Comparison of ENCODE assay signal across 8 cellular contexts in genomic region chr11:67271548-67272284, GRCh38. TPM values are rescaled to one million over a fixed set of nuclear protein-coding genes. Genes with fewer than 3 reads are reported as not detected.
A peak's percentile ranks its signal among the peaks of the same experiment; 100 is the strongest.
DNase-seq lines count a peak whose midpoint lies in the region; ATAC-seq, FAIRE-seq and TF ChIP-seq lines count a peak whose summit lies in the region.

No MANE protein-coding gene starts in this region.

- POLR2A ChIA-PET in HEK293T (lab: Yijun Ruan, JAX): interaction anchor here (0.8 to 1.2 kb wide), 3 partner anchors 8 to 46 kb away, joined by 3 to 6 read pairs (median 3); no protein-coding TSS in a partner anchor

- DNase-seq in GM06990 (ENCODE audit: extremely low read depth, insufficient read length): no peak
- DNase-seq in SKM-1 treated with dmso at 0.1 percent for 144 hours (lab: John Stamatoyannopoulos, UW; ENCODE audit: unreplicated experiment): peak; percentile 80
- DNase-seq in colonic mucosa: no peak
- DNase-seq in retina: peak; percentile 43
- no peak for DNase-seq in RCC 7860 (ENCODE audit: low spot score)
- DNase-seq in HEK293T (ENCODE audit: extremely low spot score): no peak
- no peak for DNase-seq in NCI-H1092 treated with DMSO at 0.1 percent for 48 hours (lab: John Stamatoyannopoulos, UW)

- peak overlapping the region; percentile 84 for H3K27ac ChIP-seq in colonic mucosa

- intact Hi-C loops in colonic mucosa (cut with DNase I): no loop called here

- H3K9ac ChIP-seq in colonic mucosa (ENCODE audit: low read depth in 2 of 2, low read length in 2 of 2): peak overlapping the region; percentile 40 to 95

- H3K4me1 ChIP-seq in colonic mucosa: peaks cover 48% of the 10 kb centered on the region

- H3K4me3 ChIP-seq in GM06990 (replicated peaks; ENCODE audit: low read depth, low read length) (peak overlapping the region; percentile 60), colonic mucosa (no peak overlapping the region)

- H3K9me3 ChIP-seq in colonic mucosa: no peaks in the 10 kb centered on the region

- no peak for FAIRE-seq in RCC 7860 (lab: Jason Lieb, UNC)

- no peak for ATAC-seq in GM21723 (IDR thresholded peaks at IDR 0.05; ENCODE audit: unreplicated experiment)

- H3K36me3 ChIP-seq in GM06990 (ENCODE audit: control insufficient read depth, insufficient read depth, low read length) (peaks cover 16% of the 10 kb centered on the region), colonic mucosa (peaks cover 4% of the 10 kb centered on the region)

- CTCF ChIA-PET in HEK293T (lab: Yijun Ruan, JAX): no interaction called here

- TF ChIP-seq CTCF in GM06990 (IDR thresholded peaks at IDR 0.05; ENCODE audit: insufficient read depth, low read length, poor library complexity, severe bottlenecking): no peak
- no peak for TF ChIP-seq CTCF in colonic mucosa (IDR thresholded peaks at IDR 0.05)

- no peaks in the 10 kb centered on the region for H3K27me3 ChIP-seq in GM06990 (replicated peaks; ENCODE audit: control insufficient read depth, insufficient read depth, low read length)
- no peaks in the 10 kb centered on the region for H3K27me3 ChIP-seq in colonic mucosa

TF ChIP-seq in HEK293T, 16 proteins besides CTCF, POLR2A, EP300 and RAD21:
- no peak for TF ChIP-seq FOXK2 (IDR thresholded peaks at IDR 0.05)
- no peak for TF ChIP-seq L3MBTL2 (conservative IDR thresholded peaks at IDR 0.05)
- TF ChIP-seq BHLHE40 (IDR thresholded peaks at IDR 0.05; ENCODE audit: borderline replicate concordance): no peak
- no peak for TF ChIP-seq SP1 (IDR thresholded peaks at IDR 0.05)
- no peak for TF ChIP-seq ELF4 (IDR thresholded peaks at IDR 0.05)
- no peak for TF ChIP-seq CTBP1 (IDR thresholded peaks at IDR 0.05; ENCODE audit: borderline replicate concordance)

RNA-seq across cellular contexts. Expression of gene GRK2, which starts 5.4 kb away (rescaled TPM):
- total RNA-seq in colonic mucosa: 100 to 1,000 TPM; 108 to 137 TPM

RNA-seq across cellular contexts. Expression of gene ANKRD13D, which starts 17.4 kb away (rescaled TPM):
- total RNA-seq in colonic mucosa: 10 to 100 TPM; 18.8 to 39.5 TPM

RNA-seq across cellular contexts. Expression of gene SSH3, which starts 31.6 kb away (rescaled TPM):
- 10 to 100 TPM; 69.7 to 81.7 TPM for total RNA-seq in colonic mucosa

Comparison
In these comparisons a context has a peak if more than half of its experiments do, and no peak if none do; other contexts are left out.
1. DNase-seq: peak in SKM-1 treated with dmso at 0.1 percent for 144 hours (single experiment) and retina (single experiment); none in GM06990 (single experiment), colonic mucosa (single experiment), RCC 7860 (single experiment), HEK293T (single experiment) and NCI-H1092 treated with DMSO at 0.1 percent for 48 hours (single experiment).